In the genomic region with DNA sequence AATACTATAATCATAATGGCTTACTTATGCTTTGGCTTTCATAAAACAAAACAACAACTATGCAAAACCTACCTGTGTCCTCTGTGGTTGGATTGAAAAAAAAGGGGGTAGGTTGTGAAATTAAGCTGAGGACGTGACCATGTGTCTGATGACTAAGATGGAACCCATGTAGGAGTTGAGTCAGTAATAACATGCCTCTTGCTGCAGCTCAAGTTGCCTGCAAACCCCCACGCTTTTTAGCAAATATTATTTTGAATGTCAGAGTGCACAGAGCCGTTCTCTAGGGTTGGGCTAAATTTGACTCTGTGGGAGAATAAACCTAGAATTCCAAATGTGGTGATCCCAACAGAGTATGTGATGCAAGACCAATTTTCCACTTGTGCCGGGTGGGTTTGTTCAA, we compare ENCODE assay signal across 1 cellular context.
A peak's percentile ranks its signal among the peaks of the same experiment; 100 is the strongest.
TF ChIP-seq lines count a peak whose summit lies in the region.

No MANE protein-coding gene starts in this region.

TF ChIP-seq in GM12878, 131 proteins besides CTCF, POLR2A, EP300 and RAD21 (continued from another document and continues in another):
- TF ChIP-seq CEBPZ (IDR thresholded peaks at IDR 0.05; ENCODE audit: low read depth, low read length) (no peak), TCF7 (IDR thresholded peaks at IDR 0.05; ENCODE audit: borderline replicate concordance) (no peak), ZNF274 (IDR thresholded peaks at IDR 0.05; ENCODE audit: insufficient read depth, insufficient read length) (no peak), MXI1 (IDR thresholded peaks at IDR 0.05; ENCODE audit: low read depth, low read length) (no peak), SUPT20H (IDR thresholded peaks at IDR 0.05; ENCODE audit: borderline replicate concordance, control insufficient read depth, low read depth, low read length) (no peak), TAF1 (IDR thresholded peaks at IDR 0.05; ENCODE audit: borderline replicate concordance, low read depth, low read length) (no peak), BRCA1 (IDR thresholded peaks at IDR 0.05; ENCODE audit: low read depth, low read length) (no peak), NKRF (conservative IDR thresholded peaks at IDR 0.05) (no peak), SREBF1 (IDR thresholded peaks at IDR 0.05; ENCODE audit: low read length) (peak; percentile 23; the same call in 1 of the 2 replicates), BMI1 (IDR thresholded peaks at IDR 0.05; ENCODE audit: borderline replicate concordance) (no peak), SMARCA5 (IDR thresholded peaks at IDR 0.05) (no peak), POLR2AphosphoS2 (IDR thresholded peaks at IDR 0.05; ENCODE audit: low read depth, low read length) (no peak), ETV6 (conservative IDR thresholded peaks at IDR 0.05 in 1 of 2, IDR thresholded peaks at IDR 0.05 in 1 of 2; ENCODE audit: borderline replicate concordance in 1 of 2, low read depth in 1 of 2) (no peak), SIX5 (IDR thresholded peaks at IDR 0.05; ENCODE audit: low read depth, low read length, severe bottlenecking) (no peak), GABPA (IDR thresholded peaks at IDR 0.05; ENCODE audit: low read depth) (peak; percentile 73), SMAD1 (IDR thresholded peaks at IDR 0.05; ENCODE audit: low read depth, partially characterized antibody) (no peak), SMC3 (IDR thresholded peaks at IDR 0.05; ENCODE audit: borderline replicate concordance, low read length) (no peak), ZNF207 (IDR thresholded peaks at IDR 0.05; ENCODE audit: borderline replicate concordance) (no peak), PAX5 (IDR thresholded peaks at IDR 0.05; ENCODE audit: borderline replicate concordance, low read depth, low read length) (peak; percentile 83; the same call in 1 of the 2 replicates), RELA (IDR thresholded peaks at IDR 0.05; ENCODE audit: borderline replicate concordance, partially characterized antibody) (no peak), RB1 (IDR thresholded peaks at IDR 0.05; ENCODE audit: borderline replicate concordance) (no peak), CBX3 (IDR thresholded peaks at IDR 0.05; ENCODE audit: borderline replicate concordance, low read depth) (no peak), TBL1XR1 (IDR thresholded peaks at IDR 0.05; ENCODE audit: low read depth, low read length) (peak; percentile 83; the same call in 1 of the 2 replicates), SRF (IDR thresholded peaks at IDR 0.05; ENCODE audit: low read depth in 2 of 2, low read length in 2 of 2) (peak in 1 of 2 experiments; percentile 72; a peak in 2 of 4 replicates), NFIC (IDR thresholded peaks at IDR 0.05; ENCODE audit: low read depth, low read length) (peak; percentile 94), FOS (IDR thresholded peaks at IDR 0.05; ENCODE audit: borderline replicate concordance, extremely low read depth, insufficient read length) (no peak), HDAC2 (IDR thresholded peaks at IDR 0.05) (no peak), FOXM1 (IDR thresholded peaks at IDR 0.05; ENCODE audit: low read depth, low read length) (peak; percentile 95; the same call in 1 of the 2 replicates), RAD51 (IDR thresholded peaks at IDR 0.05) (no peak), NBN (IDR thresholded peaks at IDR 0.05) (no peak), POU2F2 (IDR thresholded peaks at IDR 0.05; ENCODE audit: borderline replicate concordance, low read depth, low read length) (peak; percentile 75; the same call in 1 of the 3 replicates), CUX1 (IDR thresholded peaks at IDR 0.05; ENCODE audit: insufficient replicate concordance, low read depth, low read length) (no peak), ZNF592 (IDR thresholded peaks at IDR 0.05) (no peak), EED (IDR thresholded peaks at IDR 0.05; ENCODE audit: low read depth) (peak; percentile 68; the same call in 1 of the 2 replicates), HDAC6 (IDR thresholded peaks at IDR 0.05; ENCODE audit: unreplicated experiment) (no peak), NRF1 (conservative IDR thresholded peaks at IDR 0.05; ENCODE audit: low read depth, low read length) (no peak), MYB (IDR thresholded peaks at IDR 0.05; ENCODE audit: borderline replicate concordance, low read depth, low read length) (no peak), LARP7 (IDR thresholded peaks at IDR 0.05) (no peak), HDGF (IDR thresholded peaks at IDR 0.05) (no peak), ZSCAN29 (IDR thresholded peaks at IDR 0.05) (no peak), PAX8 (IDR thresholded peaks at IDR 0.05) (no peak), MEF2B (IDR thresholded peaks at IDR 0.05; ENCODE audit: partially characterized antibody, poor library complexity, severe bottlenecking) (no peak), JUND (IDR thresholded peaks at IDR 0.05; ENCODE audit: low read depth, low read length) (no peak)
- TF ChIP-seq, protein P1, sequence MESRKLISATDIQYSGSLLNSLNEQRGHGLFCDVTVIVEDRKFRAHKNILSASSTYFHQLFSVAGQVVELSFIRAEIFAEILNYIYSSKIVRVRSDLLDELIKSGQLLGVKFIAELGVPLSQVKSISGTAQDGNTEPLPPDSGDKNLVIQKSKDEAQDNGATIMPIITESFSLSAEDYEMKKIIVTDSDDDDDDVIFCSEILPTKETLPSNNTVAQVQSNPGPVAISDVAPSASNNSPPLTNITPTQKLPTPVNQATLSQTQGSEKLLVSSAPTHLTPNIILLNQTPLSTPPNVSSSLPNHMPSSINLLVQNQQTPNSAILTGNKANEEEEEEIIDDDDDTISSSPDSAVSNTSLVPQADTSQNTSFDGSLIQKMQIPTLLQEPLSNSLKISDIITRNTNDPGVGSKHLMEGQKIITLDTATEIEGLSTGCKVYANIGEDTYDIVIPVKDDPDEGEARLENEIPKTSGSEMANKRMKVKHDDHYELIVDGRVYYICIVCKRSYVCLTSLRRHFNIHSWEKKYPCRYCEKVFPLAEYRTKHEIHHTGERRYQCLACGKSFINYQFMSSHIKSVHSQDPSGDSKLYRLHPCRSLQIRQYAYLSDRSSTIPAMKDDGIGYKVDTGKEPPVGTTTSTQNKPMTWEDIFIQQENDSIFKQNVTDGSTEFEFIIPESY (IDR thresholded peaks at IDR 0.05), result no peak
- TF ChIP-seq, protein P2, sequence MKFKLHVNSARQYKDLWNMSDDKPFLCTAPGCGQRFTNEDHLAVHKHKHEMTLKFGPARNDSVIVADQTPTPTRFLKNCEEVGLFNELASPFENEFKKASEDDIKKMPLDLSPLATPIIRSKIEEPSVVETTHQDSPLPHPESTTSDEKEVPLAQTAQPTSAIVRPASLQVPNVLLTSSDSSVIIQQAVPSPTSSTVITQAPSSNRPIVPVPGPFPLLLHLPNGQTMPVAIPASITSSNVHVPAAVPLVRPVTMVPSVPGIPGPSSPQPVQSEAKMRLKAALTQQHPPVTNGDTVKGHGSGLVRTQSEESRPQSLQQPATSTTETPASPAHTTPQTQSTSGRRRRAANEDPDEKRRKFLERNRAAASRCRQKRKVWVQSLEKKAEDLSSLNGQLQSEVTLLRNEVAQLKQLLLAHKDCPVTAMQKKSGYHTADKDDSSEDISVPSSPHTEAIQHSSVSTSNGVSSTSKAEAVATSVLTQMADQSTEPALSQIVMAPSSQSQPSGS (IDR thresholded peaks at IDR 0.05; ENCODE audit: low read length), result peak; percentile 92
